ENCODE assay signal across 8 cellular contexts in genomic region chr10:133309111-133309719, GRCh38. TPM values are rescaled to one million over a fixed set of nuclear protein-coding genes. Genes with fewer than 3 reads are reported as not detected.
DNase-seq lines count a peak whose midpoint lies in the region; ATAC-seq and TF ChIP-seq lines count a peak whose summit lies in the region.

No MANE protein-coding gene starts in this region.

- H3K27ac ChIP-seq in AG04450 (ENCODE audit: low read depth, low read length) (peak overlapping the region; percentile 70), colonic mucosa (peak overlapping the region; percentile 97)

- POLR2A ChIA-PET in AG04450 (lab: Yijun Ruan, JAX) = no interaction called here

- H3K4me3 ChIP-seq in AG04450 (ENCODE audit: low read depth, low read length) (peak overlapping the region; percentile 82), colonic mucosa (peak overlapping the region; percentile 95)

- peak overlapping the region; percentile 90 to 96 for H3K9ac ChIP-seq in colonic mucosa (ENCODE audit: low read depth in 2 of 2, low read length in 2 of 2)

- H3K9me3 ChIP-seq in AG04450 (ENCODE audit: control insufficient read depth, insufficient read depth, low read length) = peaks cover 7% of the 10 kb centered on the region; the same call in 1 of the 2 replicates
- H3K9me3 ChIP-seq in colonic mucosa = no peaks in the 10 kb centered on the region

- no peaks in the 10 kb centered on the region for H3K36me3 ChIP-seq in colonic mucosa

- TF ChIP-seq CTCF in AG04450 (IDR thresholded peaks at IDR 0.05; ENCODE audit: low read depth, low read length) (no peak), colonic mucosa (IDR thresholded peaks at IDR 0.05) (no peak)

- CTCF ChIA-PET in AG04450 (lab: Charles Lee) = no interaction called here

- peak; percentile 69 for ATAC-seq in GM18873 (IDR thresholded peaks at IDR 0.05; ENCODE audit: low FRiP score, unreplicated experiment)
- peak; percentile 75 for ATAC-seq in HG03139 (IDR thresholded peaks at IDR 0.05; ENCODE audit: unreplicated experiment)

- intact Hi-C loops in colonic mucosa (cut with DNase I) = loop anchor here (5.0 kb wide), 1 partner anchor 47 kb away; no protein-coding TSS in a partner anchor

- DNase-seq in AG04450 (ENCODE audit: low read depth, low spot score) = peak; percentile 68
- DNase-seq in NCI-H345 treated with DMSO at 0.1 percent for 48 hours (lab: John Stamatoyannopoulos, UW; ENCODE audit: unreplicated experiment) = peak; percentile 64
- DNase-seq in activated CD4-positive, alpha-beta T cell treated with anti-CD3 and anti-CD28 coated beads for 48 hours = peak; percentile 95
- peak; percentile 98 for DNase-seq in colonic mucosa
- peak; percentile 94 for DNase-seq in left kidney (ENCODE audit: low read depth, low spot score)
- peak; percentile 94 to 95 for DNase-seq in stimulated activated CD4-positive, alpha-beta T cell treated with anti-CD3 and anti-CD28 coated beads, Interleukin-2, amount 100 ng/mL, for 24 hours

- H3K27me3 ChIP-seq in AG04450 (ENCODE audit: control insufficient read depth, insufficient read depth, low read length) (no peaks in the 10 kb centered on the region), colonic mucosa (no peaks in the 10 kb centered on the region)

- H3K4me1 ChIP-seq in colonic mucosa = no peaks in the 10 kb centered on the region

RNA-seq across cellular contexts. Expression of gene ZNF511, which starts 0.5 kb away (rescaled TPM):
- polyA plus RNA-seq in AG04450 (2011; rRNA removed) = 21.6 and 31.3 TPM in 2 replicates
- 13.0 and 22.0 TPM in 2 replicates for polyA minus RNA-seq in AG04450 (2011; rRNA and poly(A)+ RNA removed)
- 10 to 100 TPM; 53.9 to 78.2 TPM for total RNA-seq in colonic mucosa

RNA-seq across cellular contexts. Expression of gene TUBGCP2, which starts 0.5 kb away (rescaled TPM):
- 40.0 and 45.1 TPM in 2 replicates for polyA plus RNA-seq in AG04450 (2011; rRNA removed)
- polyA minus RNA-seq in AG04450 (2011; rRNA and poly(A)+ RNA removed) = 64.9 and 71.6 TPM in 2 replicates
- 10 to 100 TPM; 64.7 to 67.5 TPM for total RNA-seq in colonic mucosa

RNA-seq across cellular contexts. Expression of gene CALY, which starts 27.5 kb away (rescaled TPM):
- polyA plus RNA-seq in AG04450 (2011; rRNA removed) = 0.16 and 0.41 TPM in 2 replicates
- polyA minus RNA-seq in AG04450 (2011; rRNA and poly(A)+ RNA removed) = not detected in 2 replicates
- 1 to 10 TPM in 1 of 2 donors, not detected in 1; 1.6 TPM for total RNA-seq in colonic mucosa

RNA-seq across cellular contexts. Expression of gene ADAM8, which starts 32.5 kb away (rescaled TPM):
- 0.25 and 0.36 TPM in 2 replicates for polyA plus RNA-seq in AG04450 (2011; rRNA removed)
- polyA minus RNA-seq in AG04450 (2011; rRNA and poly(A)+ RNA removed) = 0.23 and 1.00 TPM in 2 replicates
- total RNA-seq in colonic mucosa = 1 to 10 TPM; 3.7 to 5.7 TPM

RNA-seq across cellular contexts. Expression of gene PRAP1, which starts 38.0 kb away (rescaled TPM):
- not detected in 2 replicates for polyA plus RNA-seq in AG04450 (2011; rRNA removed)
- not detected in 2 replicates for polyA minus RNA-seq in AG04450 (2011; rRNA and poly(A)+ RNA removed)
- total RNA-seq in colonic mucosa = 10 to 100 TPM; 15.0 to 99.3 TPM

Comparison
In these comparisons a context has a peak if more than half of its experiments do, and no peak if none do; other contexts are left out.
1. Peak in every context shown above with its lines: DNase-seq, ATAC-seq, H3K4me3 ChIP-seq and H3K27ac ChIP-seq.